In genomic region chr1:22329171-22329540, GRCh38 we compare ENCODE assay signal across 24 cellular contexts.
DNase-seq lines count a peak whose midpoint lies in the region; ATAC-seq and TF ChIP-seq lines count a peak whose summit lies in the region.
"Had no signal": no experiment of that assay in that cellular context is flagged by ENCODE, and none has a peak within 500 bp of the region (broad histone marks: within the 10 kb centered on the region; RNA-seq: fewer than 3 reads in every experiment).

No MANE protein-coding gene starts in this region.

- no peak overlapping the region for H4K8ac ChIP-seq in neuronal stem cell (ENCODE audit: low read depth, low read length)

- WGBS in neuronal stem cell (ENCODE audit: extremely low coverage in 2 of 2, insufficient read length in 2 of 2, insufficient replicate concordance in 1 of 2), 2 donors = no CpG with 5 or more reads among the region's 9 CpGs

- no peaks in the 10 kb centered on the region for H3K79me1 ChIP-seq in neuronal stem cell (ENCODE audit: low read depth, low read length)

- H3K4me1 ChIP-seq in neuronal stem cell (ENCODE audit: control insufficient read depth in 2 of 2, insufficient read depth in 1 of 2, low read depth in 1 of 2, low read length in 2 of 2) = no peaks in the 10 kb centered on the region
- H3K4me1 ChIP-seq: Caco-2, HAP-1, Peyer's patch had no signal

- H2BK15ac ChIP-seq in neuronal stem cell (ENCODE audit: low read length) = no peak overlapping the region

- H2BK12ac ChIP-seq in neuronal stem cell (ENCODE audit: low read length) = no peak overlapping the region

- H3K36me3 ChIP-seq in neuronal stem cell (replicated peaks in 1 of 2; ENCODE audit: control insufficient read depth in 2 of 2, insufficient read depth in 2 of 2, low read length in 2 of 2) = no peaks in the 10 kb centered on the region
- H3K36me3 ChIP-seq: HAP-1, Peyer's patch, SJCRH30 had no signal

- H3K9me3 ChIP-seq in neuronal stem cell (replicated peaks in 1 of 2; ENCODE audit: control insufficient read depth in 2 of 2, insufficient read depth in 1 of 2, low read depth in 1 of 2, low read length in 2 of 2) = no peaks in the 10 kb centered on the region
- H3K9me3 ChIP-seq: Caco-2, HAP-1, Peyer's patch, SJCRH30 had no signal

- H2BK5ac ChIP-seq in neuronal stem cell (ENCODE audit: low read length) = no peak overlapping the region

- no peak overlapping the region for H3K23ac ChIP-seq in neuronal stem cell (ENCODE audit: low read depth, low read length, poor library complexity)

- no peak overlapping the region for H3K9ac ChIP-seq in neuronal stem cell (ENCODE audit: low read depth, low read length, poor library complexity)
- H3K9ac ChIP-seq: GM23248 had no signal

- no peak overlapping the region for H3K4ac ChIP-seq in neuronal stem cell (ENCODE audit: low read length)

- no peak overlapping the region for H2AFZ ChIP-seq in neuronal stem cell (ENCODE audit: low read length)
- H2AFZ ChIP-seq: GM23248 had no signal

- no peak overlapping the region for H2BK120ac ChIP-seq in neuronal stem cell (ENCODE audit: low read depth, low read length)

- peak; percentile 3 for DNase-seq in activated CD4-positive, CD25-positive, alpha-beta regulatory T cell treated with anti-CD3 and anti-CD28 coated beads, Interleukin-2, amount 50 U/mL, for 72 hours
- DNase-seq in islet precursor cell (peak; percentile 46), neuronal stem cell (ENCODE audit: low spot score) (no peak), T-helper 1 cell (no peak), NCI-H128 (lab: John Stamatoyannopoulos, UW; ENCODE audit: unreplicated experiment) (no peak), AG20443 (ENCODE audit: low spot score) (no peak), foreskin fibroblast (no peak)
- DNase-seq: 8988T, DND-41, GM23248, Karpas-422, MV-4-11, NCI-H1417, NCI-H1694 treated with DMSO at 0.1 percent for 48 hours, NCI-H2081 treated with DMSO at 0.1 percent for 48 hours, NCI-H2171 treated with DMSO at 0.1 percent for 48 hours, NCI-H446, NCI-H526, SJCRH30 had no signal

- no peak overlapping the region for H3K4me2 ChIP-seq in neuronal stem cell (ENCODE audit: insufficient read depth, low read length, poor library complexity, severe bottlenecking)

- H3K18ac ChIP-seq in neuronal stem cell (ENCODE audit: low read length) = peak overlapping the region; percentile 44

- no peak overlapping the region for H3K27ac ChIP-seq in neuronal stem cell (replicated peaks; ENCODE audit: low read length)
- H3K27ac ChIP-seq: GM23248, Peyer's patch, SJCRH30 had no signal

- H4K91ac ChIP-seq in neuronal stem cell (ENCODE audit: low read depth, low read length, poor library complexity) = no peak overlapping the region

- no peak for TF ChIP-seq CTCF in foreskin fibroblast (IDR thresholded peaks at IDR 0.05; ENCODE audit: low read depth, low read length)

- H2AK5ac ChIP-seq in neuronal stem cell (ENCODE audit: low read depth, low read length) = no peak overlapping the region

- peaks cover 0 to 13% (median 0%) of the 10 kb centered on the region in 3 experiments for H3K27me3 ChIP-seq in neuronal stem cell (ENCODE audit: control insufficient read depth in 3 of 3, insufficient read depth in 3 of 3, low read depth in 1 of 3, low read length in 3 of 3)
- H3K27me3 ChIP-seq: Peyer's patch, SJCRH30 had no signal

- ATAC-seq in activated CD4-positive, CD25-positive, alpha-beta regulatory T cell treated with anti-CD3 and anti-CD28 coated beads, Interleukin-2, amount 50 U/mL, for 24 hours = no peak
- ATAC-seq: GM12878 had no signal

- H3K14ac ChIP-seq in neuronal stem cell (ENCODE audit: low read length) = no peak overlapping the region

- no peak overlapping the region for H3K4me3 ChIP-seq in neuronal stem cell (ENCODE audit: low read length in 2 of 2)
- no peak overlapping the region for H3K4me3 ChIP-seq in foreskin fibroblast (ENCODE audit: low read depth in 1 of 2, low read length in 2 of 2)
- H3K4me3 ChIP-seq: GM12878, GM23248, HAP-1, Peyer's patch, SJCRH30 had no signal

Comparison
In these comparisons a context has a peak if more than half of its experiments do, and no peak if none do; other contexts are left out.
1. DNase-seq: peak in activated CD4-positive, CD25-positive, alpha-beta regulatory T cell treated with anti-CD3 and anti-CD28 coated beads, Interleukin-2, amount 50 U/mL, for 72 hours (single experiment) and islet precursor cell (single experiment); none in neuronal stem cell (single experiment), T-helper 1 cell (0 of 5), NCI-H128 (single experiment), AG20443 (single experiment) and foreskin fibroblast (0 of 2).